Comparison of ENCODE assay signal across 8 cellular contexts in the genomic region with DNA sequence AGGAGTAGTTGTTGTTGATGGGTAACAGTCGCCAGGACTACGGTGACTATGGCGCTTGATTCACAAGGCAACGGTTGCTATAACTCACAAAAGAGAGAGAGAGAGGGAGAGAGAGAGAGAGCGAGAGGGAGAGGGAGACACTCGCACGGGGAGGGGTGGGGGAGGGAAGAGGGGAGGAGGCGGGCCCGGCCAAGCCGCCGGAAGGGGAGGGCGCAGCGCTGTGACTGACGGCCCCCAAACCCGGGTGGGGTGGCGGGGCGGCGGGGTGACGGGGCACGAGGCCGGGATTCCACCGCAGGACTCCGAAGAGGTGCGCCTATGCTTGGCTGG. TPM values are rescaled to one million over a fixed set of nuclear protein-coding genes. Genes with fewer than 3 reads are reported as not detected.
DNase-seq lines count a peak whose midpoint lies in the region; ATAC-seq and TF ChIP-seq lines count a peak whose summit lies in the region.

A gene (minus strand): TSS at position 166 of the 330 bp plus-strand sequence. CDS start 130,413 bp downstream, outside the sequence.

- H3K4me1 ChIP-seq in PC-9 (replicated peaks; ENCODE audit: insufficient read depth) (peaks cover 16% of the 10 kb centered on the region), muscle layer of colon (ENCODE audit: insufficient read depth, low read length) (peaks cover 25% of the 10 kb centered on the region)

- TF ChIP-seq CTCF in PC-9 (conservative IDR thresholded peaks at IDR 0.05) = no peak

- no peaks in the 10 kb centered on the region for H3K27me3 ChIP-seq in PC-9 (ENCODE audit: insufficient read depth, low read depth)
- no peaks in the 10 kb centered on the region for H3K27me3 ChIP-seq in muscle layer of colon (ENCODE audit: control insufficient read depth in 1 of 2, insufficient read depth in 2 of 2, low read length in 2 of 2)

- intact Hi-C loops in PC-9 (cut with micrococcal nuclease; ENCODE audit: unreplicated experiment) = loop anchor here (5.0 to 10.0 kb wide), 2 partner anchors 671 to 712 kb away; no protein-coding TSS in a partner anchor

- CTCF ChIA-PET in PC-9 (lab: Charles Lee) = interaction anchor here (0.7 kb wide), 1 partner anchor 715 kb away, joined by 4 read pairs; no protein-coding TSS in a partner anchor

- no peaks in the 10 kb centered on the region for H3K27me3 Mint-ChIP-seq in activated T-cell treated with anti-CD3 and anti-CD28 coated beads, Interleukin-2, amount 50 U/mL, for 24 hours

- peaks cover 12% of the 10 kb centered on the region for H3F3A ChIP-seq in PC-9 (ENCODE audit: insufficient read depth, low read depth)

- peak within 1 kb of the TSS; percentile 100 for H3K27ac Mint-ChIP-seq in activated T-cell treated with anti-CD3 and anti-CD28 coated beads, Interleukin-2, amount 50 U/mL, for 24 hours

- H3K4me1 Mint-ChIP-seq in activated T-cell treated with anti-CD3 and anti-CD28 coated beads, Interleukin-2, amount 50 U/mL, for 24 hours (ENCODE audit: low read depth) = peaks cover 56% of the 10 kb centered on the region

- BruUV-seq in PC-9 (replicated peaks; lab: Mats Ljungman, UMichigan) = no TSS peak

- no peaks in the 10 kb centered on the region for H3K9me2 ChIP-seq in PC-9 (ENCODE audit: insufficient read depth)

- peaks cover 37% of the 10 kb centered on the region for H3K79me2 ChIP-seq in PC-9 (ENCODE audit: low read depth)

- ATAC-seq in GM21737 (IDR thresholded peaks at IDR 0.05; ENCODE audit: unreplicated experiment) = peak; percentile 51
- ATAC-seq in esophagus mucosa = peak; percentile 96

- no peaks in the 10 kb centered on the region for H4K20me1 ChIP-seq in PC-9 (ENCODE audit: insufficient read depth)

- H3K9me3 ChIP-seq in PC-9 (ENCODE audit: insufficient read depth, low read depth) (no peaks in the 10 kb centered on the region), muscle layer of colon (ENCODE audit: low read length) (no peaks in the 10 kb centered on the region)

- H2AFZ ChIP-seq in PC-9 = peak within 1 kb of the TSS; percentile 92

- peak within 1 kb of the TSS; percentile 100 for H3K9ac ChIP-seq in muscle layer of colon (ENCODE audit: low read length)

- DNase-seq in DMS 273 treated with DMSO at 0.1 percent for 48 hours (lab: John Stamatoyannopoulos, UW) = peak; percentile 73
- peak; percentile 87 for DNase-seq in KBM-7
- peak; percentile 70 to 83 for DNase-seq in PC-9
- no peak for DNase-seq in activated T-cell treated with anti-CD3 and anti-CD28 coated beads, Interleukin-2, amount 50 U/mL, for 24 hours
- DNase-seq in stimulated activated CD8-positive, alpha-beta memory T cell treated with anti-CD3 and anti-CD28 coated beads, Interleukin-7, amount 100 ng/mL, for 24 hours (ENCODE audit: low read depth) = peak; percentile 81

- H3K9me3 Mint-ChIP-seq in activated T-cell treated with anti-CD3 and anti-CD28 coated beads, Interleukin-2, amount 50 U/mL, for 24 hours = no peaks in the 10 kb centered on the region

- H3K4me2 ChIP-seq in PC-9 = peak within 1 kb of the TSS; percentile 83

- H3K36me3 ChIP-seq in PC-9 (ENCODE audit: low read depth) (peaks cover 8% of the 10 kb centered on the region), muscle layer of colon (ENCODE audit: insufficient read depth, low read length) (no peaks in the 10 kb centered on the region)

- H3K36me3 Mint-ChIP-seq in activated T-cell treated with anti-CD3 and anti-CD28 coated beads, Interleukin-2, amount 50 U/mL, for 24 hours (ENCODE audit: low read depth) = peaks cover 58% of the 10 kb centered on the region

- H3K4me3 Mint-ChIP-seq in activated T-cell treated with anti-CD3 and anti-CD28 coated beads, Interleukin-2, amount 50 U/mL, for 24 hours = peak within 1 kb of the TSS; percentile 96

- H3K4me3 ChIP-seq in PC-9 = peak within 1 kb of the TSS; percentile 87
- peak within 1 kb of the TSS; percentile 97 for H3K4me3 ChIP-seq in muscle layer of colon (ENCODE audit: low read depth in 1 of 2, low read length in 2 of 2)

- H3K27ac ChIP-seq in PC-9 (peak within 1 kb of the TSS; percentile 100), muscle layer of colon (ENCODE audit: low read depth, low read length) (peak within 1 kb of the TSS; percentile 100)

- in situ Hi-C loops in KBM-7 (cut with MboI; ENCODE audit: low pct_unique_long_range_greater_than_20kb, low sequenced_read_pairs) = no loop called here

- POLR2A ChIA-PET in PC-9 (lab: Charles Lee; ENCODE audit: unreplicated experiment) = interaction anchor here (0.7 kb wide), 2 partner anchors 379 to 1511 kb away, joined by 4 to 5 read pairs; a partner anchor contains a TSS

RNA-seq across cellular contexts. Expression of the gene that starts here (rescaled TPM):
- total RNA-seq in PC-9 (2021) (4.6 and 8.4 TPM in 2 replicates), esophagus mucosa (3.5 TPM)
